Comparison of ENCODE assay signal across 8 cellular contexts in the genomic region with DNA sequence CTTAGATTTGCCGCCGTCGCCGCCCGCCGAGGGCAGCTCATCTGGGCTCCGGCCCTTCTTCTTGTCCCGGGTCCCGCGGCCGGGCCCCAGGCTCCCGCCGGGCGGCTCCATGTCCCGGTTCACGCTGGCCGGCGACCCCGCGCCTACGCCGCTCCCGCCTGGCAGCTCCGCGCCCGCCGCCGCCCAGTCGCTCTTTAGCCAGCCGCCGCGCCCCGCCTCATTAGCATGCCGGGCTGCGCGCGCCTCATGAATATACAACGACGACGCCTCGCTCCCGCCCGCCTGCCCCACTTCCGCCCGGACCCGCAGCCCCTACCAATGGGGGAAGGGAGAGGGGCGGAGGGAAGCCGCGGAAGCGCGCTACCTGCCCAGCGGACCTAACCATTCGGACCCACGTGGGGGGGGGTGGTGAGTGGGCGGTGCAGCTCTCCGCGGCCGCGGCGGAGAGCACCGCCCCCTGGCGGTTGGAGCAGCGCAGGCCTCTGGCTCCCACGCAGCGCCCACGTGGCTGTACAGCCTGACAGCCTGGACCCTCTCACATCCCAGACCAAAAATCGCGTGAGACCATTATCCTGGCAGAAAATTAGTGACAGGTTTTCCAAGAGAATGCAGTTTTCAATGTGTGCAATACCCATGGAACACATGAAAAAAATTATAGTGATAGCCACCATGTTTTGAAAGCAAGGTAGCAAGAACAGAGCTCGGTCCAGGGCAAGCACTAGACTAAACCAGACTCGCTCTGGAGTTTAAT. TPM values are rescaled to one million over a fixed set of nuclear protein-coding genes. Genes with fewer than 3 reads are reported as not detected.
DNase-seq lines count a peak whose midpoint lies in the region; ATAC-seq and TF ChIP-seq lines count a peak whose summit lies in the region.

A gene (minus strand): TSS at position 197 of the 751 bp plus-strand sequence. CDS start 86 bp downstream, at position 111.

- H2AFZ ChIP-seq in PC-9 = peak within 1 kb of the TSS; percentile 75

- H3K79me2 ChIP-seq in PC-9 (ENCODE audit: low read depth) = peaks cover 39% of the 10 kb centered on the region

- H3K4me1 ChIP-seq in PC-9 (replicated peaks; ENCODE audit: insufficient read depth) (peaks cover 18% of the 10 kb centered on the region), esophagus (ENCODE audit: control insufficient read depth in 2 of 2, insufficient read depth in 2 of 2, low read length in 1 of 2) (no peaks in the 10 kb centered on the region), muscle layer of duodenum (ENCODE audit: control insufficient read depth in 1 of 2, insufficient read depth in 2 of 2, low read length in 2 of 2) (peaks cover 16 to 18% of the 10 kb centered on the region in 2 donors)

- no peaks in the 10 kb centered on the region for H3K27me3 ChIP-seq in PC-9 (ENCODE audit: insufficient read depth, low read depth)
- no peaks in the 10 kb centered on the region for H3K27me3 ChIP-seq in esophagus (ENCODE audit: control insufficient read depth in 1 of 2, insufficient read depth in 2 of 2, low read length in 2 of 2)
- H3K27me3 ChIP-seq in muscle layer of duodenum (ENCODE audit: low read depth, low read length) = no peaks in the 10 kb centered on the region

- POLR2A ChIA-PET in PC-9 (lab: Charles Lee; ENCODE audit: unreplicated experiment) = interaction anchor here (0.6 to 0.7 kb wide), 2 partner anchors 17 to 305 kb away, joined by 4 to 7 read pairs; a partner anchor contains a TSS

- H4K20me1 ChIP-seq in PC-9 (ENCODE audit: insufficient read depth) = peaks cover 27% of the 10 kb centered on the region

- CTCF ChIA-PET in PC-9 (lab: Charles Lee) = interaction anchor here (0.5 to 2.2 kb wide), 9 partner anchors 15 to 1055 kb away, joined by 3 to 32 read pairs (median 5); a partner anchor contains a TSS

- H3K4me3 ChIP-seq in PC-9 (peak within 1 kb of the TSS; percentile 85), esophagus (ENCODE audit: low read depth in 1 of 2, low read length in 2 of 2) (peak within 1 kb of the TSS; percentile 85 to 87), muscle layer of duodenum (ENCODE audit: low read depth in 1 of 2, low read length in 2 of 2) (peak within 1 kb of the TSS; percentile 78 to 83)

- H3K36me3 ChIP-seq in PC-9 (ENCODE audit: low read depth) (peaks cover 10% of the 10 kb centered on the region; the same call in 1 of the 2 replicates), esophagus (ENCODE audit: control insufficient read depth in 2 of 2, insufficient read depth in 2 of 2, low read length in 1 of 2) (peaks cover 4 to 9% of the 10 kb centered on the region in 2 donors), muscle layer of duodenum (ENCODE audit: control insufficient read depth in 1 of 2, insufficient read depth in 2 of 2, low read length in 2 of 2) (peaks cover 19 to 36% of the 10 kb centered on the region in 2 donors)

- 1 to 2% methylated on average over 65 to 70 of the region's 70 CpGs for whole genome bisulfite sequencing in esophagus, 2 donors

- H3K4me2 ChIP-seq in PC-9 = peak within 1 kb of the TSS; percentile 91

- H3K27ac ChIP-seq in PC-9 = peak within 1 kb of the TSS; percentile 77
- H3K27ac ChIP-seq in esophagus (ENCODE audit: low read depth in 2 of 2, low read length in 1 of 2) = peak within 1 kb of the TSS; percentile 97
- peak within 1 kb of the TSS; percentile 89 for H3K27ac ChIP-seq in muscle layer of duodenum (ENCODE audit: low read length)

- in situ Hi-C loops in KBM-7 (cut with MboI; ENCODE audit: low pct_unique_long_range_greater_than_20kb, low sequenced_read_pairs) = no loop called here

- no TSS peak for BruUV-seq in PC-9 (replicated peaks; lab: Mats Ljungman, UMichigan)

- DNase-seq in DMS79 treated with DMSO at 0.1 percent for 48 hours (lab: John Stamatoyannopoulos, UW) (peak; percentile 56), KBM-7 (peak; percentile 97), PC-9 (peak; percentile 88 to 96)
- DNase-seq in activated T-cell treated with anti-CD3 and anti-CD28 coated beads, Interleukin-2, amount 50 U/mL, for 1 hour = peak; percentile 97
- peak; percentile 96 to 99 for DNase-seq in stimulated activated CD8-positive, alpha-beta memory T cell treated with anti-CD3 and anti-CD28 coated beads, Interleukin-7, amount 100 ng/mL, for 4 hours (ENCODE audit: low read depth in 2 of 2)

- peak; percentile 92 for TF ChIP-seq CTCF in PC-9 (conservative IDR thresholded peaks at IDR 0.05)

- H3K9me2 ChIP-seq in PC-9 (ENCODE audit: insufficient read depth) = no peaks in the 10 kb centered on the region

- H3K9me3 ChIP-seq in PC-9 (ENCODE audit: insufficient read depth, low read depth) (no peaks in the 10 kb centered on the region), esophagus (ENCODE audit: control insufficient read depth in 2 of 2, insufficient read depth in 1 of 2, low read depth in 1 of 2, low read length in 1 of 2) (no peaks in the 10 kb centered on the region), muscle layer of duodenum (ENCODE audit: control insufficient read depth in 1 of 2, low read length in 2 of 2) (no peaks in the 10 kb centered on the region)

- intact Hi-C loops in PC-9 (cut with micrococcal nuclease; ENCODE audit: unreplicated experiment) = loop anchor here (1.0 to 2.0 kb wide), 4 partner anchors 15 to 614 kb away; a partner anchor contains a TSS

- peaks cover 43% of the 10 kb centered on the region for H3F3A ChIP-seq in PC-9 (ENCODE audit: insufficient read depth, low read depth)

- ATAC-seq in GM21717 (IDR thresholded peaks at IDR 0.05; ENCODE audit: unreplicated experiment) = peak; percentile 78

RNA-seq across cellular contexts. Expression of the gene that starts here (rescaled TPM):
- total RNA-seq in PC-9 (2021) = 148 and 157 TPM in 2 replicates
- polyA plus RNA-seq in esophagus = 10 to 100 TPM; 84.2 to 84.5 TPM

Comparison
In these comparisons a context has a peak if more than half of its experiments do, and no peak if none do; other contexts are left out.
1. Peak in every context shown above with its lines: DNase-seq, ATAC-seq, H3K4me3 ChIP-seq and H3K27ac ChIP-seq.